17 cellular contexts compared by ENCODE assay signal in the genomic region with DNA sequence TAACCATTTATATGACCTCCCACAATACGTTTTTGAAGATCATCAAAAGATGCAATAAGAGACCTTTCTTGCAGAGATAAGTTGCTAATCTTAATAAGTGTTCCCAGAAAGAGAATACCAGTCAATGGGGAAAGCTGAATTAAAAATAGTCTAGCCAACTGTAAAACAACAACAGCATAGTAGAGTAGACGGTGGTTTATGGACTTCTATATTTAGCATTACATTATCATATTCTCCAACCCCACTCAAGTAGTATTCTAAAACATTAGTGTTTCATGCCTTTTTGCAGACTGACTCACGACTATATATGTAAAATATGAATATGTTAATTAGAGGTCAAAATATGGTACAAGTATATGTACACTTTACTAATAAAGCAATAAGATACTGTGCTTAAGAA.
"Had no signal": no experiment of that assay in that cellular context is flagged by ENCODE, and none has a peak within 500 bp of the region (broad histone marks: within the 10 kb centered on the region; RNA-seq: fewer than 3 reads in every experiment).

No MANE protein-coding gene starts in this region.

- H2AFZ ChIP-seq: hepatocyte had no signal

- H3K9me3 ChIP-seq: colonic mucosa, mucosa of descending colon, stomach, thoracic aorta, transverse colon had no signal

- H3K4me1 ChIP-seq: colonic mucosa had no signal

- H3K27me3 ChIP-seq: colonic mucosa, hepatocyte, stomach, transverse colon had no signal

- ATAC-seq: mucosa of descending colon; natural killer cell treated with Interleukin-12 subunit alpha and Interleukin-12 subunit beta and Interleukin-15 and Interleukin-18, amount 100 ng/mL, for 72 hours; sciatic nerve had no signal

- H3K4me2 ChIP-seq: hepatocyte had no signal

- H3K36me3 ChIP-seq: colonic mucosa, stomach, thoracic aorta, transverse colon had no signal

- H3K36me3 Mint-ChIP-seq: natural killer cell treated with Interleukin-12 subunit alpha and Interleukin-12 subunit beta and Interleukin-15 and Interleukin-18, amount 100 ng/mL, for 72 hours had no signal

- H3K9me3 Mint-ChIP-seq: endodermal cell; natural killer cell treated with Interleukin-12 subunit alpha and Interleukin-12 subunit beta and Interleukin-15 and Interleukin-18, amount 100 ng/mL, for 72 hours had no signal

- H3K4me3 Mint-ChIP-seq: endodermal cell; natural killer cell treated with Interleukin-12 subunit alpha and Interleukin-12 subunit beta and Interleukin-15 and Interleukin-18, amount 100 ng/mL, for 72 hours had no signal

- H3K4me3 ChIP-seq: colonic mucosa, hepatocyte, mucosa of descending colon, skin epidermis, stomach, thoracic aorta, transverse colon had no signal

- H3K4me1 Mint-ChIP-seq: endodermal cell had no signal

- H3K27me3 Mint-ChIP-seq: natural killer cell treated with Interleukin-12 subunit alpha and Interleukin-12 subunit beta and Interleukin-15 and Interleukin-18, amount 100 ng/mL, for 72 hours had no signal

- H3K27ac Mint-ChIP-seq: endodermal cell had no signal

- DNase-seq: colonic mucosa; effector CD4-positive, alpha-beta T cell; endodermal cell; foreskin melanocyte; head of caudate nucleus; kidney glomerular epithelial cell; mammary epithelial cell; mucosa of descending colon; stimulated activated naive CD4-positive, alpha-beta T cell; stomach; substantia nigra; transverse colon had no signal

- H3K27ac ChIP-seq: colonic mucosa, hepatocyte, skin epidermis, stomach, thoracic aorta, transverse colon had no signal
